8 cellular contexts compared by ENCODE assay signal in genomic region chr10:61992683-61993629, GRCh38.
A peak's percentile ranks its signal among the peaks of the same experiment; 100 is the strongest.
DNase-seq lines count a peak whose midpoint lies in the region; ATAC-seq, FAIRE-seq and TF ChIP-seq lines count a peak whose summit lies in the region.

No MANE protein-coding gene starts in this region.

- intact Hi-C loops in testis (cut with DNase I; ENCODE audit: low total_unique reads) = no loop called here
- intact Hi-C loops in posterior cingulate gyrus (cut with DNase I) = no loop called here

- peak overlapping the region in 1 of 2 donors; percentile 48 for H3K9ac ChIP-seq in mucosa of rectum (ENCODE audit: low read depth in 1 of 2, low read length in 2 of 2)

- TF ChIP-seq CTCF in bronchial epithelial cell (IDR thresholded peaks at IDR 0.05; ENCODE audit: insufficient read depth, low read length, severe bottlenecking) (no peak), testis (IDR thresholded peaks at IDR 0.05) (no peak), WERI-Rb-1 (IDR thresholded peaks at IDR 0.05; ENCODE audit: low read depth, low read length) (no peak)

- ATAC-seq in HG03280 (IDR thresholded peaks at IDR 0.05; ENCODE audit: unreplicated experiment) = peak; percentile 33

- DNase-seq in GM18507 (ENCODE audit: extremely low spot score, insufficient read length, low read depth) = no peak
- peak; percentile 15 to 92 (median 45) for DNase-seq in T-helper 1 cell
- peak; percentile 93 for DNase-seq in bronchial epithelial cell (ENCODE audit: low read depth)
- DNase-seq in testis = peak; percentile 78
- DNase-seq in WERI-Rb-1 = no peak
- no peak for DNase-seq in posterior cingulate gyrus

- H3K36me3 ChIP-seq in bronchial epithelial cell (ENCODE audit: control insufficient read depth, insufficient read depth, low read length) (no peaks in the 10 kb centered on the region), mucosa of rectum (ENCODE audit: control insufficient read depth in 2 of 2, insufficient read depth in 2 of 2, low read length in 2 of 2) (no peaks in the 10 kb centered on the region), testis (ENCODE audit: low read depth, missing control alignments) (no peaks in the 10 kb centered on the region), WERI-Rb-1 (no peaks in the 10 kb centered on the region)

- no peak for TF ChIP-seq POLR2A in testis (IDR thresholded peaks at IDR 0.05)

- 23 to 24% methylated on average over 7 of the region's 7 CpGs for WGBS in testis, 2 donors

- FAIRE-seq in GM18507 (lab: Jason Lieb, UNC) (peak; percentile 51), bronchial epithelial cell (lab: Jason Lieb, UNC) (no peak)

- H3K27ac ChIP-seq in mucosa of rectum (ENCODE audit: low read depth in 2 of 2, low read length in 2 of 2) (peak overlapping the region; percentile 53 to 62), testis (peak overlapping the region; percentile 61 to 77), WERI-Rb-1 (no peak overlapping the region)

- no peaks in the 10 kb centered on the region for H3K27me3 ChIP-seq in bronchial epithelial cell (ENCODE audit: control insufficient read depth, insufficient read depth, low read length)
- no peaks in the 10 kb centered on the region for H3K27me3 ChIP-seq in mucosa of rectum (ENCODE audit: control insufficient read depth in 2 of 2, insufficient read depth in 2 of 2, low read length in 2 of 2)
- H3K27me3 ChIP-seq in testis = no peaks in the 10 kb centered on the region
- no peaks in the 10 kb centered on the region for H3K27me3 ChIP-seq in WERI-Rb-1 (ENCODE audit: insufficient read depth, low read depth, severe bottlenecking)

- peak overlapping the region; percentile 17 for H3K4me3 ChIP-seq in bronchial epithelial cell (ENCODE audit: low read depth, low read length)
- peak overlapping the region in 1 of 2 donors; percentile 35 for H3K4me3 ChIP-seq in mucosa of rectum (ENCODE audit: low read length in 2 of 2)
- no peak overlapping the region for H3K4me3 ChIP-seq in testis
- H3K4me3 ChIP-seq in WERI-Rb-1 (ENCODE audit: low read depth, low read length) = no peak overlapping the region

- H3K9me3 ChIP-seq in mucosa of rectum (ENCODE audit: control insufficient read depth in 2 of 2, low read length in 2 of 2) = no peaks in the 10 kb centered on the region
- no peaks in the 10 kb centered on the region for H3K9me3 ChIP-seq in testis
- no peaks in the 10 kb centered on the region for H3K9me3 ChIP-seq in WERI-Rb-1 (ENCODE audit: severe bottlenecking)

- H3K4me1 ChIP-seq in mucosa of rectum (ENCODE audit: control insufficient read depth in 2 of 2, insufficient read depth in 2 of 2, low read length in 2 of 2) (peaks cover 20 to 33% of the 10 kb centered on the region in 2 donors), testis (peaks cover 54% of the 10 kb centered on the region)

Comparison
In these comparisons a context has a peak if more than half of its experiments do, and no peak if none do; other contexts are left out.
1. DNase-seq: peak in T-helper 1 cell (5 of 5), bronchial epithelial cell (single experiment) and testis (single experiment); none in GM18507 (single experiment), WERI-Rb-1 (single experiment) and posterior cingulate gyrus (0 of 10).